Comparison of ENCODE assay signal across 22 cellular contexts in the genomic region with DNA sequence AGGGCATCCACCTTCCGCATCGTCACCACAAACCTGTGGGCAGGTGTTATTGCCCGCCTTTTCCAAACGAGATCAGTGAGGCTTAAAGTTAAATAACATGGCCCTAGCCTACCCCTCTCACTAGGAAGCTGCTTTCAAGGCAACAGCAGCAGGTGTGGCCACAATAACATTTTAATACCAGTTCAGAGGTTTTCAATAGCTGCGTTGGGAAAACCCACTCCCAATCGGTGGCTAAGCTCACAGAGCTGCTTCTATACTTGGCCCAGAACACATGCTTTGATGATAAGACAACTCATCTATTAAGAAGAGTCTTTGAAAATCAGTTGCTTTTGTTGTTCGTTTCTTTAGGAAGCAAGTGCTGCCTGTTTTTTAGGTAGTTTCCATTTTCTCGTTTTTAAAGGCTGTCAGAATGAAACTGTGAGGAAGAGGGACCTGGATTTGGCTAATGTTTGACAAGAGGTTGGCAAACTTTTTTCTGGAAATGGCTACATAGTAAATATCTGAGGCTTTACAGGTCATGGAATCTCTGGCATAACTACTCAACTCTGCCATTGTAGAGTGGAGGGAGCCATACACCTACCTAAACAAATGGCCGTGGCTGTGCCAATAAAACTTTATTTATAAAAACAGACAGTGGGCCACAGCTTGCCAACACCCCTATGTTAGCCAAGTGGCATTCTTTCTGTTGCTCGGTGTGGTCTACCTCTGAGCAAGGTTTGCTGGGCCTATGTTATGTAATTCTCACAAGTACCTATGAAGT.
DNase-seq lines count a peak whose midpoint lies in the region; ATAC-seq, FAIRE-seq and TF ChIP-seq lines count a peak whose summit lies in the region.
"Had no signal": no experiment of that assay in that cellular context is flagged by ENCODE, and none has a peak within 500 bp of the region (broad histone marks: within the 10 kb centered on the region; RNA-seq: fewer than 3 reads in every experiment).

No MANE protein-coding gene starts in this region.

- BruUV-seq in K562 (replicated peaks; lab: Mats Ljungman, UMichigan) = no TSS peak

- POLR2A ChIA-PET in K562 (lab: Yijun Ruan, JAX) = interaction anchor here (0.6 kb wide), 1 partner anchor 360 kb away, joined by 3 read pairs; no protein-coding TSS in a partner anchor

- no peak for TF ChIP-seq CTCF in K562 (IDR thresholded peaks at IDR 0.05 in 2 of 3, conservative IDR thresholded peaks at IDR 0.05 in 1 of 3; ENCODE audit: insufficient read depth in 2 of 3, low read depth in 1 of 3, low read length in 3 of 3)
- TF ChIP-seq CTCF in coronary artery (IDR thresholded peaks at IDR 0.05) = no peak

- in situ Hi-C loops in K562 (cut with MboI) = no loop called here

- no peak for ATAC-seq in K562
- ATAC-seq: Right ventricle myocardium inferior had no signal

- no peaks in the 10 kb centered on the region for H3K36me3 ChIP-seq in K562 (ENCODE audit: control insufficient read depth, insufficient read depth, low read length)

- H3K9me1 ChIP-seq in K562 (ENCODE audit: control insufficient read depth, insufficient read depth, low read length) = no peaks in the 10 kb centered on the region

- no peak for FAIRE-seq in K562 (lab: Jason Lieb, UNC)
- FAIRE-seq: A204.1, D721Med, H1 had no signal

- H3K9ac ChIP-seq in K562 (ENCODE audit: insufficient read depth in 1 of 2, low read depth in 2 of 2, low read length in 2 of 2) = no peak overlapping the region
- H3K9ac ChIP-seq: BLaER1 treated with 17β-estradiol and CSF1 and Interleukin-3, amounts not matched to agents 10 nM and 100 nM had no signal

- H3K4me2 ChIP-seq in K562 (ENCODE audit: insufficient read depth, low read length) = no peak overlapping the region
- H3K4me2 ChIP-seq: BLaER1 treated with 17β-estradiol and CSF1 and Interleukin-3, amounts not matched to agents 10 nM and 100 nM; PC-9 had no signal

- no peak overlapping the region for H3K4me3 ChIP-seq in K562
- no peak overlapping the region for H3K4me3 ChIP-seq in coronary artery
- H3K4me3 ChIP-seq: BLaER1 treated with 17β-estradiol and CSF1 and Interleukin-3, amounts not matched to agents 10 nM and 100 nM; PC-9 had no signal

- TF ChIP-seq EP300 in K562 (IDR thresholded peaks at IDR 0.05; ENCODE audit: low read length) = no peak

- no peak for TF ChIP-seq RAD21 in K562 (CRISPR knock-in tag; conservative IDR thresholded peaks at IDR 0.05 in 1 of 2, IDR thresholded peaks at IDR 0.05 in 1 of 2)

- H4K20me1 ChIP-seq in K562 (replicated peaks; ENCODE audit: control insufficient read depth, insufficient read depth, low read length) = no peaks in the 10 kb centered on the region

- CTCF ChIA-PET in K562 (lab: Yijun Ruan, JAX; ENCODE audit: low intra/inter-chr PET ratio) = interaction anchor here (0.6 kb wide), 1 partner anchor 29 kb away, joined by 3 read pairs; no protein-coding TSS in a partner anchor

- H3K79me2 ChIP-seq in K562 (ENCODE audit: control insufficient read depth, insufficient read depth, low read length) = no peaks in the 10 kb centered on the region

- H3K27ac ChIP-seq in K562 (ENCODE audit: extremely low read depth, low read depth, low read length) (no peak overlapping the region), coronary artery (no peak overlapping the region)
- H3K27ac ChIP-seq: BLaER1 treated with 17β-estradiol and CSF1 and Interleukin-3, amounts not matched to agents 10 nM and 100 nM; HL-60; PC-9 had no signal

- peaks cover 0 to 11% of the 10 kb centered on the region in 2 experiments; a peak in 2 of 5 replicates for H3K27me3 ChIP-seq in K562 (ENCODE audit: control insufficient read depth in 2 of 2, insufficient read depth in 2 of 2, low read length in 2 of 2)
- H3K27me3 ChIP-seq: BLaER1 treated with 17β-estradiol and CSF1 and Interleukin-3, amounts not matched to agents 10 nM and 100 nM had no signal

- DNase-seq in NCI-H82 (lab: John Stamatoyannopoulos, UW) = peak; percentile 52
- no peak for DNase-seq in NCI-H82 treated with DMSO at 0.1 percent for 48 hours (lab: John Stamatoyannopoulos, UW; ENCODE audit: unreplicated experiment)
- DNase-seq in NCI-H2107 treated with DMSO at 0.1 percent for 48 hours (lab: John Stamatoyannopoulos, UW; ENCODE audit: unreplicated experiment) = peak; percentile 61
- DNase-seq in K562 (ENCODE audit: extremely low read depth in 1 of 4, low spot score in 3 of 4) = no peak
- DNase-seq in renal cortical epithelial cell (ENCODE audit: low read depth) = peak; percentile 45
- DNase-seq in germinal center (ENCODE audit: low spot score) = no peak
- no peak for DNase-seq in coronary artery (ENCODE audit: low spot score)
- DNase-seq in GM19240 (ENCODE audit: insufficient read length, low spot score) = no peak
- DNase-seq: CD4-positive, alpha-beta T cell; MV-4-11; NCI-H1105; NCI-H1694 treated with DMSO at 0.1 percent for 48 hours; NCI-H510A; NCI-H774; PC-9; T-helper 1 cell had no signal

- no peak overlapping the region for H2AFZ ChIP-seq in K562 (ENCODE audit: low read depth, low read length)
- H2AFZ ChIP-seq: PC-9 had no signal

- H3K9me3 ChIP-seq in K562 (replicated peaks; ENCODE audit: control insufficient read depth, insufficient read depth, low read depth, low read length) = no peaks in the 10 kb centered on the region
- H3K9me3 ChIP-seq: BLaER1 treated with 17β-estradiol and CSF1 and Interleukin-3, amounts not matched to agents 10 nM and 100 nM had no signal

- intact Hi-C loops in K562 (cut with micrococcal nuclease) = no loop called here

- no peaks in the 10 kb centered on the region for H3K4me1 ChIP-seq in K562 (replicated peaks in 1 of 2; ENCODE audit: control insufficient read depth in 2 of 2, insufficient read depth in 2 of 2, low read length in 2 of 2)

- 0% methylated on average over 10 of the region's 10 CpGs for WGBS in K562 (ENCODE audit: insufficient coverage, low coverage, missing lambda C conversion rate)

- no peak for TF ChIP-seq POLR2A in K562 (conservative IDR thresholded peaks at IDR 0.05)

TF ChIP-seq in K562, 482 proteins besides CTCF, POLR2A, EP300 and RAD21:
- no peak for TF ChIP-seq TAF9B (IDR thresholded peaks at IDR 0.05; ENCODE audit: partially characterized antibody)
- TF ChIP-seq, protein P1, sequence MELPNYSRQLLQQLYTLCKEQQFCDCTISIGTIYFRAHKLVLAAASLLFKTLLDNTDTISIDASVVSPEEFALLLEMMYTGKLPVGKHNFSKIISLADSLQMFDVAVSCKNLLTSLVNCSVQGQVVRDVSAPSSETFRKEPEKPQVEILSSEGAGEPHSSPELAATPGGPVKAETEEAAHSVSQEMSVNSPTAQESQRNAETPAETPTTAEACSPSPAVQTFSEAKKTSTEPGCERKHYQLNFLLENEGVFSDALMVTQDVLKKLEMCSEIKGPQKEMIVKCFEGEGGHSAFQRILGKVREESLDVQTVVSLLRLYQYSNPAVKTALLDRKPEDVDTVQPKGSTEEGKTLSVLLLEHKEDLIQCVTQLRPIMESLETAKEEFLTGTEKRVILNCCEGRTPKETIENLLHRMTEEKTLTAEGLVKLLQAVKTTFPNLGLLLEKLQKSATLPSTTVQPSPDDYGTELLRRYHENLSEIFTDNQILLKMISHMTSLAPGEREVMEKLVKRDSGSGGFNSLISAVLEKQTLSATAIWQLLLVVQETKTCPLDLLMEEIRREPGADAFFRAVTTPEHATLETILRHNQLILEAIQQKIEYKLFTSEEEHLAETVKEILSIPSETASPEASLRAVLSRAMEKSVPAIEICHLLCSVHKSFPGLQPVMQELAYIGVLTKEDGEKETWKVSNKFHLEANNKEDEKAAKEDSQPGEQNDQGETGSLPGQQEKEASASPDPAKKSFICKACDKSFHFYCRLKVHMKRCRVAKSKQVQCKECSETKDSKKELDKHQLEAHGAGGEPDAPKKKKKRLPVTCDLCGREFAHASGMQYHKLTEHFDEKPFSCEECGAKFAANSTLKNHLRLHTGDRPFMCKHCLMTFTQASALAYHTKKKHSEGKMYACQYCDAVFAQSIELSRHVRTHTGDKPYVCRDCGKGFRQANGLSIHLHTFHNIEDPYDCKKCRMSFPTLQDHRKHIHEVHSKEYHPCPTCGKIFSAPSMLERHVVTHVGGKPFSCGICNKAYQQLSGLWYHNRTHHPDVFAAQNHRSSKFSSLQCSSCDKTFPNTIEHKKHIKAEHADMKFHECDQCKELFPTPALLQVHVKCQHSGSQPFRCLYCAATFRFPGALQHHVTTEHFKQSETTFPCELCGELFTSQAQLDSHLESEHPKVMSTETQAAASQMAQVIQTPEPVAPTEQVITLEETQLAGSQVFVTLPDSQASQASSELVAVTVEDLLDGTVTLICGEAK (IDR thresholded peaks at IDR 0.05) = peak; percentile 83
- TF ChIP-seq, protein P1 (CRISPR knock-in tag; IDR thresholded peaks at IDR 0.05) = peak; percentile 68

Comparison
In these comparisons a context has a peak if more than half of its experiments do, and no peak if none do; other contexts are left out.
1. DNase-seq: peak in NCI-H82 (single experiment), NCI-H2107 treated with DMSO at 0.1 percent for 48 hours (single experiment) and renal cortical epithelial cell (single experiment); none in NCI-H82 treated with DMSO at 0.1 percent for 48 hours (single experiment), K562 (0 of 4), germinal center (single experiment), coronary artery (single experiment) and GM19240 (single experiment).